ENCODE assay signal across 14 cellular contexts in genomic region chr15:36278219-36278618, GRCh38.
DNase-seq lines count a peak whose midpoint lies in the region; ATAC-seq and TF ChIP-seq lines count a peak whose summit lies in the region.
"Had no signal": no experiment of that assay in that cellular context is flagged by ENCODE, and none has a peak within 500 bp of the region (broad histone marks: within the 10 kb centered on the region; RNA-seq: fewer than 3 reads in every experiment).

No MANE protein-coding gene starts in this region.

- H3K4me3 ChIP-seq in HCT116 (replicated peaks in 1 of 2; ENCODE audit: low read depth in 1 of 2, low read length in 2 of 2), result no peak overlapping the region
- H3K4me3 ChIP-seq in RWPE2 (ENCODE audit: severe bottlenecking), result no peak overlapping the region
- H3K4me3 ChIP-seq in mucosa of descending colon, result no peak overlapping the region
- H3K4me3 ChIP-seq: GM12878 had no signal

- H3K27me3 ChIP-seq in HCT116 (ENCODE audit: insufficient read depth, low read length) (no peaks in the 10 kb centered on the region), RWPE2 (ENCODE audit: insufficient read depth, poor library complexity, severe bottlenecking) (no peaks in the 10 kb centered on the region)
- H3K27me3 ChIP-seq: neutrophil had no signal

- peaks cover 8 to 26% of the 10 kb centered on the region in 2 experiments; a peak in 2 of 4 replicates for H3K9me3 ChIP-seq in HCT116 (ENCODE audit: control insufficient read depth in 1 of 2, insufficient read depth in 1 of 2, low read depth in 1 of 2, low read length in 2 of 2)
- peaks cover 12% of the 10 kb centered on the region for H3K9me3 ChIP-seq in RWPE2 (ENCODE audit: severe bottlenecking)
- H3K9me3 ChIP-seq in mucosa of descending colon, result peaks cover 20% of the 10 kb centered on the region
- H3K9me3 ChIP-seq: neutrophil had no signal

- intact Hi-C loops in HCT116 (cut with micrococcal nuclease) (no loop called here), mucosa of descending colon (cut with DNase I, micrococcal nuclease) (no loop called here)

- POLR2A ChIA-PET in HCT116 (lab: Charles Lee), result no interaction called here

- H3K36me3 ChIP-seq in HCT116 (ENCODE audit: control insufficient read depth in 1 of 2, insufficient read depth in 2 of 2, low read length in 2 of 2) (peaks cover 0 to 9% of the 10 kb centered on the region in 2 experiments; a peak in 1 of 4 replicates), RWPE2 (ENCODE audit: low read depth) (no peaks in the 10 kb centered on the region), mucosa of descending colon (ENCODE audit: low read depth) (no peaks in the 10 kb centered on the region)
- H3K36me3 ChIP-seq: neutrophil had no signal

- H3K4me1 ChIP-seq in HCT116 (ENCODE audit: control insufficient read depth in 1 of 2, insufficient read depth in 2 of 2, low read length in 2 of 2), result no peaks in the 10 kb centered on the region
- no peaks in the 10 kb centered on the region for H3K4me1 ChIP-seq in RWPE2 (ENCODE audit: insufficient read depth, poor library complexity, severe bottlenecking)
- H3K4me1 ChIP-seq in mucosa of descending colon (ENCODE audit: low read depth), result no peaks in the 10 kb centered on the region

- ATAC-seq in HCT116 (peak; percentile 67), RWPE2 (ENCODE audit: low read depth) (no peak; the same call in 2 of the 3 replicates), GM19395 (IDR thresholded peaks at IDR 0.05; ENCODE audit: unreplicated experiment) (no peak), HG03520 (IDR thresholded peaks at IDR 0.05; ENCODE audit: unreplicated experiment) (no peak), mucosa of descending colon (no peak)
- ATAC-seq: GM12878; left cardiac atrium; stimulated activated naive B cell treated with anti-CD40 and anti-IgM and Interleukin-4, amounts not matched to agents 10 μg/mL and 1 μg/mL and 100 μg/mL, for 72 hours had no signal

- no peak for TF ChIP-seq POLR2A in HCT116 (IDR thresholded peaks at IDR 0.05; ENCODE audit: borderline replicate concordance, extremely low read depth, insufficient read depth, insufficient read length)

- no peaks in the 10 kb centered on the region for H3K9me2 ChIP-seq in HCT116 (ENCODE audit: insufficient read depth)

- peak; percentile 37 for TF ChIP-seq RAD21 in HCT116 (IDR thresholded peaks at IDR 0.05; ENCODE audit: low read depth)

- TF ChIP-seq CTCF in HCT116 (IDR thresholded peaks at IDR 0.05 in 2 of 3, conservative IDR thresholded peaks at IDR 0.05 in 1 of 3; ENCODE audit: borderline replicate concordance in 1 of 3, insufficient read depth in 1 of 3, low read depth in 2 of 3, low read length in 2 of 3) (peak in 2 of 3 experiments; percentile 8 to 36; a peak in 3 of 6 replicates), RWPE2 (IDR thresholded peaks at IDR 0.05; ENCODE audit: poor library complexity, severe bottlenecking) (peak; percentile 10), mucosa of descending colon (IDR thresholded peaks at IDR 0.05) (no peak)

- no peaks in the 10 kb centered on the region for H4K20me1 ChIP-seq in HCT116 (ENCODE audit: insufficient read depth)

- H2AFZ ChIP-seq in HCT116 (ENCODE audit: low read depth, low read length, poor library complexity, severe bottlenecking), result no peak overlapping the region

- peak; percentile 28 for DNase-seq in ACHN
- no peak for DNase-seq in HCT116 (ENCODE audit: low read depth, low spot score)
- DNase-seq in RWPE2 (ENCODE audit: low spot score), result no peak
- peak; percentile 11 for DNase-seq in fibroblast of gingiva (ENCODE audit: low read depth)
- no peak for DNase-seq in mucosa of descending colon
- no peak for DNase-seq in OCI-M2 (lab: John Stamatoyannopoulos, UW; ENCODE audit: unreplicated experiment)
- DNase-seq: activated CD8-positive, alpha-beta memory T cell treated with anti-CD3 and anti-CD28 coated beads, Interleukin-2, amount 50 U/mL, for 48 hours; CD4-positive, CD25-positive, alpha-beta regulatory T cell; stimulated activated naive B cell treated with anti-CD40 and anti-IgM and Interleukin-4, amounts not matched to agents 10 μg/mL and 1 μg/mL and 100 μg/mL, for 72 hours had no signal

- H3K27ac ChIP-seq in HCT116 (ENCODE audit: low read depth, low read length), result no peak overlapping the region
- H3K27ac ChIP-seq in RWPE2 (ENCODE audit: poor library complexity, severe bottlenecking), result no peak overlapping the region
- H3K27ac ChIP-seq: neutrophil had no signal

- no peak overlapping the region for H3K4me2 ChIP-seq in HCT116 (ENCODE audit: low read length)

- BruUV-seq in HCT116 (replicated peaks; lab: Mats Ljungman, UMichigan), result no TSS peak

- in situ Hi-C loops in ACHN (cut with HindIII; ENCODE audit: low pct_ligation_motif_present, low pct_unique_long_range_greater_than_20kb, low sequenced_read_pairs), result no loop called here

- H3K79me2 ChIP-seq in HCT116 (ENCODE audit: insufficient read depth, low read length), result no peaks in the 10 kb centered on the region

- RAD21 ChIA-PET in HCT116 (lab: Charles Lee; ENCODE audit: low non-redundant PET in 1 of 2, low total read pairs in 2 of 2, uncharacterized antibody in 2 of 2, unreplicated experiment in 2 of 2), result no interaction called here

- CTCF ChIA-PET in HCT116 (lab: Charles Lee), result no interaction called here

- H3K9ac ChIP-seq in HCT116 (ENCODE audit: low read length), result no peak overlapping the region

TF ChIP-seq in HCT116, 20 proteins besides CTCF, POLR2A, EP300 and RAD21:
- TF ChIP-seq ATF3 (IDR thresholded peaks at IDR 0.05) (no peak), TCF7L2 (IDR thresholded peaks at IDR 0.05; ENCODE audit: borderline replicate concordance, extremely low read depth, insufficient read depth, insufficient read length) (no peak), CBX3 (IDR thresholded peaks at IDR 0.05; ENCODE audit: low read depth) (no peak), EZH2phosphoT487 (IDR thresholded peaks at IDR 0.05; ENCODE audit: borderline replicate concordance) (no peak), YY1 (IDR thresholded peaks at IDR 0.05; ENCODE audit: extremely low read depth, insufficient replicate concordance, low read depth, low read length) (no peak), SRF (IDR thresholded peaks at IDR 0.05; ENCODE audit: low read depth) (no peak), POLR2AphosphoS5 (IDR thresholded peaks at IDR 0.05; ENCODE audit: low read depth, low read length) (no peak), CEBPB (IDR thresholded peaks at IDR 0.05; ENCODE audit: low read depth) (no peak), JUND (IDR thresholded peaks at IDR 0.05) (no peak)

Comparison
In these comparisons a context has a peak if more than half of its experiments do, and no peak if none do; other contexts are left out.
1. DNase-seq: peak in ACHN (single experiment) and fibroblast of gingiva (single experiment); none in HCT116 (single experiment), RWPE2 (single experiment), mucosa of descending colon (0 of 3) and OCI-M2 (single experiment).